ENCODE assay signal across 11 cellular contexts in genomic region chr18:108665-109063, GRCh38. TPM values are rescaled to one million over a fixed set of nuclear protein-coding genes. Genes with fewer than 3 reads are reported as not detected.
DNase-seq lines count a peak whose midpoint lies in the region; ATAC-seq and TF ChIP-seq lines count a peak whose summit lies in the region.
"Not testable (repeated sequence)": the region's sequence is repeated elsewhere in the genome, so short reads cannot be mapped to it uniquely, and the experiment has no call there.
"Had no signal": no experiment of that assay in that cellular context is flagged by ENCODE, and none has a peak within 500 bp of the region (broad histone marks: within the 10 kb centered on the region; RNA-seq: fewer than 3 reads in every experiment).

No MANE protein-coding gene starts in this region.

- H3K79me2 ChIP-seq in parathyroid adenoma = not testable (repeated sequence)

- H3K36me3 ChIP-seq in parathyroid adenoma (ENCODE audit: control insufficient read depth, insufficient read depth, low read length) = not testable (repeated sequence)

- H3K9me3 ChIP-seq in parathyroid adenoma (ENCODE audit: control insufficient read depth, low read length) = not testable (repeated sequence)

- H3K4me3 ChIP-seq in parathyroid adenoma (ENCODE audit: low read depth, low read length) = not testable (repeated sequence)

- peak; percentile 10 for ATAC-seq in GM19035 (IDR thresholded peaks at IDR 0.05; ENCODE audit: unreplicated experiment)
- ATAC-seq in GM21576 (IDR thresholded peaks at IDR 0.05; ENCODE audit: unreplicated experiment) = peak; percentile 1
- peak; percentile 8 for ATAC-seq in HG02763 (IDR thresholded peaks at IDR 0.05; ENCODE audit: unreplicated experiment)
- peak; percentile 5 for ATAC-seq in HG03135 (IDR thresholded peaks at IDR 0.05; ENCODE audit: unreplicated experiment)
- peak; percentile 11 for ATAC-seq in HG03571 (IDR thresholded peaks at IDR 0.05; ENCODE audit: unreplicated experiment)
- peak; percentile 23 for ATAC-seq in Right ventricle myocardium inferior

- H3K27ac ChIP-seq in parathyroid adenoma = peak overlapping the region; percentile 83

- H3K4me2 ChIP-seq in parathyroid adenoma (ENCODE audit: low read length) = not testable (repeated sequence)

- not testable (repeated sequence) for DNase-seq in Right ventricle myocardium inferior (ENCODE audit: missing footprints)

- not testable (repeated sequence) for H3K9ac ChIP-seq in parathyroid adenoma

- TF ChIP-seq CTCF in parathyroid adenoma (IDR thresholded peaks at IDR 0.05) = not testable (repeated sequence)

- not testable (repeated sequence) for H3K27me3 ChIP-seq in parathyroid adenoma (ENCODE audit: control insufficient read depth, insufficient read depth, low read length)

- H2AFZ ChIP-seq in parathyroid adenoma = not testable (repeated sequence)

- peaks cover 26% of the 10 kb centered on the region for H3K4me1 ChIP-seq in parathyroid adenoma

- intact Hi-C loops in Right ventricle myocardium inferior (cut with DNase I) = not testable (repeated sequence)

RNA-seq across cellular contexts. Expression of gene USP14, which starts 49.7 kb away (rescaled TPM):
- total RNA-seq in Right ventricle myocardium inferior = 48.7 TPM

RNA-seq across cellular contexts. Expression of gene TUBB8B, which starts 59.2 kb away (rescaled TPM):
- not detected for total RNA-seq in Right ventricle myocardium inferior
- total RNA-seq: activated CD4-positive, alpha-beta memory T cell treated with anti-CD3 and anti-CD28 coated beads, Interleukin-2, amount 10 ng/mL, durations not matched to agents 7 days and 5 days; HT1080; lower leg skin; mucosa of gallbladder had no signal
